Comparison of ENCODE assay signal across 1 cellular context in the genomic region with DNA sequence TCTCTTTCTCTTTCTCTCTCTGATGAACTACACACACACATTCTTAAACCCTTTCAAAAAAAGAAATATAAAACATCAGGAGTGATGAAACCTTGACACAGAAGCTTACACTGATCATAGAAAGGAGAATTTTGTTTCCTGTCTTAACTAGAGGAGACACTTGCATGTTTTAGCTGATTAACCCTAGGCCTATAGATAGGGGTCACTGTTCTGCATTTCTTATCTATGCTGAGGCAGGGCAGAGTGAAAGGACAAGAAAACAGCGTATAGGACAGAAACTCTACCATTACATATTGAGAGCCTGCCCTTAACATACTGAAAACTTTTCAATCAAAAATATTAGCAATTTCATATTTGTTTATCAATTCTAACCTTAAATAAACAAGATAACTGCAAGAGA.
TF ChIP-seq lines count a peak whose summit lies in the region.

No MANE protein-coding gene starts in this region.

TF ChIP-seq in GM12878, 131 proteins besides CTCF, POLR2A, EP300 and RAD21:
- no peak for TF ChIP-seq CBFB (IDR thresholded peaks at IDR 0.05; ENCODE audit: low read depth)
- TF ChIP-seq ESRRA (IDR thresholded peaks at IDR 0.05; ENCODE audit: low read length) = no peak
- no peak for TF ChIP-seq YY1 (IDR thresholded peaks at IDR 0.05; ENCODE audit: low read depth, low read length)
